Comparison of ENCODE assay signal across 24 cellular contexts in genomic region chr7:42110333-42110732, GRCh38.
"Had no signal": no experiment of that assay in that cellular context is flagged by ENCODE, and none has a peak within 500 bp of the region (broad histone marks: within the 10 kb centered on the region; RNA-seq: fewer than 3 reads in every experiment).

No MANE protein-coding gene starts in this region.

- H3K4me3 Mint-ChIP-seq: naive thymus-derived CD4-positive, alpha-beta T cell; nephron; neural progenitor cell; stimulated activated effector memory CD8-positive, alpha-beta T cell treated with anti-CD3 and anti-CD28 coated beads, Interleukin-12 subunit alpha, Interleukin-12 subunit beta, amount 100 ng/mL, for 72 hours; stimulated activated naive B cell treated with anti-CD40 and anti-IgM and Interleukin-4, amounts not matched to agents 10 μg/mL and 1 μg/mL and 100 μg/mL, for 72 hours; stimulated activated naive CD8-positive, alpha-beta T cell treated with anti-CD3 and anti-CD28 coated beads, Interleukin-15, Interleukin-2, amounts not matched to agents 100 ng/mL and 50 ng/mL, for 24 hours had no signal

- H3K4me1 Mint-ChIP-seq: stimulated activated effector memory CD8-positive, alpha-beta T cell treated with anti-CD3 and anti-CD28 coated beads, Interleukin-12 subunit alpha, Interleukin-12 subunit beta, amount 100 ng/mL, for 72 hours; stimulated activated naive B cell treated with anti-CD40 and anti-IgM and Interleukin-4, amounts not matched to agents 10 μg/mL and 1 μg/mL and 100 μg/mL, for 72 hours had no signal

- H3K36me3 Mint-ChIP-seq: naive thymus-derived CD4-positive, alpha-beta T cell; stimulated activated effector memory CD8-positive, alpha-beta T cell treated with anti-CD3 and anti-CD28 coated beads, Interleukin-12 subunit alpha, Interleukin-12 subunit beta, amount 100 ng/mL, for 72 hours had no signal

- DNase-seq: naive thymus-derived CD4-positive, alpha-beta T cell; occipital lobe; ovary; posterior cingulate gyrus; psoas muscle; right cardiac atrium; right lobe of liver; sigmoid colon; small intestine; stimulated activated CD4-positive, alpha-beta T cell treated with anti-CD3 and anti-CD28 coated beads, Interleukin-15, amount 100 ng/mL, for 24 hours; stimulated activated CD4-positive, alpha-beta T cell treated with anti-CD3 and anti-CD28 coated beads, Interleukin-2, amount 100 ng/mL, for 24 hours; stimulated activated CD4-positive, alpha-beta T cell treated with anti-CD3 and anti-CD28 coated beads, Interleukin-2, amount 100 ng/mL, for 48 hours; stimulated activated CD4-positive, alpha-beta T cell treated with anti-CD3 and anti-CD28 coated beads, Interleukin-4, amount 100 ng/mL, for 24 hours; stimulated activated naive B cell treated with anti-CD40 and anti-IgM and Interleukin-4, amounts not matched to agents 10 μg/mL and 1 μg/mL and 100 μg/mL, for 72 hours; stimulated activated naive CD4-positive, alpha-beta T cell treated with Interleukin-2 at 50 U/mL for 16 hours; stomach; thyroid gland; trophoblast cell; upper lobe of left lung had no signal

- H3K27ac Mint-ChIP-seq: naive thymus-derived CD4-positive, alpha-beta T cell; neural progenitor cell; progenitor cell of endocrine pancreas; stimulated activated effector memory CD8-positive, alpha-beta T cell treated with anti-CD3 and anti-CD28 coated beads, Interleukin-12 subunit alpha, Interleukin-12 subunit beta, amount 100 ng/mL, for 72 hours; stimulated activated naive B cell treated with anti-CD40 and anti-IgM and Interleukin-4, amounts not matched to agents 10 μg/mL and 1 μg/mL and 100 μg/mL, for 72 hours; stimulated activated naive CD8-positive, alpha-beta T cell treated with anti-CD3 and anti-CD28 coated beads, Interleukin-15, Interleukin-2, amounts not matched to agents 100 ng/mL and 50 ng/mL, for 24 hours had no signal

- ATAC-seq: naive thymus-derived CD4-positive, alpha-beta T cell; psoas muscle; right cardiac atrium; right lobe of liver; stimulated activated naive B cell treated with anti-CD40 and anti-IgM and Interleukin-4, amounts not matched to agents 10 μg/mL and 1 μg/mL and 100 μg/mL, for 72 hours had no signal

- H3K9me3 Mint-ChIP-seq: naive thymus-derived CD4-positive, alpha-beta T cell; nephron; neural progenitor cell; stimulated activated effector memory CD8-positive, alpha-beta T cell treated with anti-CD3 and anti-CD28 coated beads, Interleukin-12 subunit alpha, Interleukin-12 subunit beta, amount 100 ng/mL, for 72 hours; stimulated activated naive B cell treated with anti-CD40 and anti-IgM and Interleukin-4, amounts not matched to agents 10 μg/mL and 1 μg/mL and 100 μg/mL, for 72 hours had no signal
